ENCODE assay signal across 1 cellular context in genomic region chr3:112111785-112112402, GRCh38.
TF ChIP-seq lines count a peak whose summit lies in the region.

No MANE protein-coding gene starts in this region.

TF ChIP-seq in GM12878, 131 proteins besides CTCF, POLR2A, EP300 and RAD21 (continued from another document):
- TF ChIP-seq CUX1 (IDR thresholded peaks at IDR 0.05; ENCODE audit: insufficient replicate concordance, low read depth, low read length), result no peak
- 0 out of 2 replicates have a peak, but pooled peaks have one; percentile 7 for TF ChIP-seq ZNF24 (IDR thresholded peaks at IDR 0.05)
